Comparison of ENCODE assay signal across 21 cellular contexts in the genomic region with DNA sequence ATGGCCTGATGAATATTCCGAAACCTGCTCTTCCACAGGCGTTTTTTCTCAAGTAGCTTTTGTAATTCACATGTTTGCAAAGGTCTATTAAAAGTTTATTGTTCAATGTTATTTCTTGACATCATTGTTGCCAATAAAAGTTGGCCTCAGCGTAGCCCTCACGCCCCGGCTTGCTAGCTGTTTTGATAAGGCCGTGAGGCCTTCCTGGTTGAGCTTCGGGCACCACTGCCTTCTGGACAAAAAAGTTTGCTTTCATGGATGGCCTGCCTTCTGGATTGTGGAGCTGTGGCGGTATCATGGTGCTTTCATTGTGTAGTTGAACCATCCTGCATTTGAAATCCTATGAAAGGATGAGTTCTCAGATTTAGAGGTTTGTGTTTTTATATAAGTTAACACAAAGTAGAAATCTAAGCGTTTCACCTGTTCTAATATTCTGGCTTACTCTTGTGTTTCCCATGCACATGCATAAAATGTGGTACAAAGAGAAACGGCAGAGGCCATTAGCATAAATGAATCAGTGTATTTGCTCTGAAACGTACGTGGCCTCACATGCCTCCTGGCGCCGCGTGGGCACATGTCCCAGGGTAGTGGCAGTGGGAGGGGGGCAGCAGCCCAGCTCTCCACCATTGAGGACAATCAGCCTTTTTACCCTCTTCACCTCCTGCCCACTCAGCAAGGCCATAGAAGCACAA.
A peak's percentile ranks its signal among the peaks of the same experiment; 100 is the strongest.
DNase-seq lines count a peak whose midpoint lies in the region; ATAC-seq and TF ChIP-seq lines count a peak whose summit lies in the region.
"Had no signal": no experiment of that assay in that cellular context is flagged by ENCODE, and none has a peak within 500 bp of the region (broad histone marks: within the 10 kb centered on the region; RNA-seq: fewer than 3 reads in every experiment).

No MANE protein-coding gene starts in this region.

- H3K27ac ChIP-seq in breast epithelium = peak overlapping the region; percentile 42 to 50
- no peak overlapping the region for H3K27ac ChIP-seq in naive thymus-derived CD4-positive, alpha-beta T cell (ENCODE audit: low read depth, low read length)
- H3K27ac ChIP-seq: hepatocyte had no signal

- no peak overlapping the region for H3K27ac Mint-ChIP-seq in MCF 10A (ENCODE audit: low read depth, unreplicated experiment)
- peak overlapping the region; percentile 11 for H3K27ac Mint-ChIP-seq in activated naive CD8-positive, alpha-beta T cell treated with anti-CD3 and anti-CD28 coated beads, Interleukin-2, amount 50 U/mL, for 24 hours
- H3K27ac Mint-ChIP-seq in naive thymus-derived CD4-positive, alpha-beta T cell = peak overlapping the region; percentile 9 to 94 (median 76)
- H3K27ac Mint-ChIP-seq: T-helper 1 cell treated with Interleukin-12 subunit alpha and Interleukin-12 subunit beta and Interleukin-4 antibody, amounts not matched to agents 30 μg/mL and 1 μg/mL, for 36 hours had no signal

- H3K36me3 Mint-ChIP-seq in MCF 10A (ENCODE audit: insufficient read depth, unreplicated experiment) = peaks cover 7% of the 10 kb centered on the region
- peaks cover 83% of the 10 kb centered on the region for H3K36me3 Mint-ChIP-seq in activated naive CD8-positive, alpha-beta T cell treated with anti-CD3 and anti-CD28 coated beads, Interleukin-2, amount 50 U/mL, for 24 hours (ENCODE audit: low read depth)
- peaks cover 7 to 60% (median 38%) of the 10 kb centered on the region in 5 donors for H3K36me3 Mint-ChIP-seq in naive thymus-derived CD4-positive, alpha-beta T cell

- intact Hi-C loops in breast epithelium (cut with DNase I; ENCODE audit: low total_unique reads) (no loop called here), MCF 10A (cut with micrococcal nuclease) (no loop called here)
- intact Hi-C loops in naive thymus-derived CD4-positive, alpha-beta T cell (cut with micrococcal nuclease) = no loop called here

- no peak for ATAC-seq in activated naive CD8-positive, alpha-beta T cell treated with anti-CD3 and anti-CD28 coated beads, Interleukin-2, amount 50 U/mL, for 24 hours
- ATAC-seq in naive thymus-derived CD4-positive, alpha-beta T cell = no peak
- ATAC-seq in HG03571 (IDR thresholded peaks at IDR 0.05; ENCODE audit: unreplicated experiment) = no peak
- no peak for ATAC-seq in GM21381 (IDR thresholded peaks at IDR 0.05; ENCODE audit: unreplicated experiment)
- no peak for ATAC-seq in GM19467 (IDR thresholded peaks at IDR 0.05; ENCODE audit: unreplicated experiment)
- ATAC-seq: body of pancreas, HCT116, WTC11 had no signal

- H3K9me3 ChIP-seq in breast epithelium = no peaks in the 10 kb centered on the region
- no peaks in the 10 kb centered on the region for H3K9me3 ChIP-seq in naive thymus-derived CD4-positive, alpha-beta T cell (ENCODE audit: control insufficient read depth in 2 of 3, low read length in 3 of 3)
- H3K9me3 ChIP-seq: body of pancreas had no signal

- CTCF ChIA-PET in MCF 10A (lab: Yijun Ruan, JAX) = interaction anchor here (0.8 to 1.0 kb wide), 2 partner anchors 29 to 123 kb away, joined by 3 read pairs; no protein-coding TSS in a partner anchor
- CTCF ChIA-PET in naive thymus-derived CD4-positive, alpha-beta T cell (lab: Charles Lee) = interaction anchor here (0.7 to 1.0 kb wide), 2 partner anchors 75 to 78 kb away, joined by 3 to 6 read pairs; no protein-coding TSS in a partner anchor

- TF ChIP-seq CTCF in breast epithelium (IDR thresholded peaks at IDR 0.05) (no peak), MCF 10A (IDR thresholded peaks at IDR 0.05; ENCODE audit: unreplicated experiment) (no peak)

- BruUV-seq in MCF 10A (replicated peaks; lab: Mats Ljungman, UMichigan) = no TSS peak

- H3K27me3 Mint-ChIP-seq in MCF 10A (ENCODE audit: insufficient read depth, unreplicated experiment) = no peaks in the 10 kb centered on the region
- no peaks in the 10 kb centered on the region for H3K27me3 Mint-ChIP-seq in activated naive CD8-positive, alpha-beta T cell treated with anti-CD3 and anti-CD28 coated beads, Interleukin-2, amount 50 U/mL, for 24 hours
- H3K27me3 Mint-ChIP-seq in naive thymus-derived CD4-positive, alpha-beta T cell = no peaks in the 10 kb centered on the region
- H3K27me3 Mint-ChIP-seq: natural killer cell treated with Interleukin-12 subunit alpha and Interleukin-12 subunit beta and Interleukin-15 and Interleukin-18, amount 100 ng/mL, for 72 hours had no signal

- POLR2A ChIA-PET in MCF 10A (lab: Yijun Ruan, JAX) = no interaction called here
- POLR2A ChIA-PET in naive thymus-derived CD4-positive, alpha-beta T cell (lab: Charles Lee) = interaction anchor here (1.0 kb wide), 1 partner anchor 68 kb away, joined by 8 read pairs; no protein-coding TSS in a partner anchor

- H3K4me3 Mint-ChIP-seq in MCF 10A (ENCODE audit: unreplicated experiment) = no peak overlapping the region
- no peak overlapping the region for H3K4me3 Mint-ChIP-seq in activated naive CD8-positive, alpha-beta T cell treated with anti-CD3 and anti-CD28 coated beads, Interleukin-2, amount 50 U/mL, for 24 hours
- H3K4me3 Mint-ChIP-seq in naive thymus-derived CD4-positive, alpha-beta T cell = peak overlapping the region in 1 of 10 donors; percentile 21
- H3K4me3 Mint-ChIP-seq: natural killer cell treated with Interleukin-12 subunit alpha and Interleukin-12 subunit beta and Interleukin-15 and Interleukin-18, amount 100 ng/mL, for 72 hours; T-helper 1 cell treated with Interleukin-12 subunit alpha and Interleukin-12 subunit beta and Interleukin-4 antibody, amounts not matched to agents 30 μg/mL and 1 μg/mL, for 36 hours; WTC11 had no signal

- no peaks in the 10 kb centered on the region for H3K9me3 Mint-ChIP-seq in MCF 10A (ENCODE audit: unreplicated experiment)
- H3K9me3 Mint-ChIP-seq in activated naive CD8-positive, alpha-beta T cell treated with anti-CD3 and anti-CD28 coated beads, Interleukin-2, amount 50 U/mL, for 24 hours = peaks cover 6% of the 10 kb centered on the region
- no peaks in the 10 kb centered on the region for H3K9me3 Mint-ChIP-seq in naive thymus-derived CD4-positive, alpha-beta T cell
- H3K9me3 Mint-ChIP-seq: natural killer cell treated with Interleukin-12 subunit alpha and Interleukin-12 subunit beta and Interleukin-15 and Interleukin-18, amount 100 ng/mL, for 72 hours; T-helper 1 cell treated with Interleukin-12 subunit alpha and Interleukin-12 subunit beta and Interleukin-4 antibody, amounts not matched to agents 30 μg/mL and 1 μg/mL, for 36 hours; WTC11 had no signal

- DNase-seq in breast epithelium (ENCODE audit: low spot score in 2 of 2) (no peak), MCF 10A (ENCODE audit: unreplicated experiment) (no peak), NCI-H2227 (lab: John Stamatoyannopoulos, UW; ENCODE audit: unreplicated experiment) (no peak)
- no peak for DNase-seq in activated naive CD8-positive, alpha-beta T cell treated with anti-CD3 and anti-CD28 coated beads, Interleukin-2, amount 50 U/mL, for 24 hours
- no peak for DNase-seq in naive thymus-derived CD4-positive, alpha-beta T cell
- DNase-seq: activated gamma-delta T cell; body of pancreas; IMR-90; MM.1S; NCI-H1694 treated with DMSO at 0.1 percent for 48 hours; NCI-H2227 treated with DMSO at 0.1 percent for 48 hours; NCI-H82; stimulated activated CD4-positive, alpha-beta T cell treated with anti-CD3 and anti-CD28 coated beads, Interleukin-2, amount 100 ng/mL, for 24 hours had no signal

- H3K4me1 ChIP-seq in breast epithelium = no peaks in the 10 kb centered on the region
- peaks cover 42 to 52% of the 10 kb centered on the region in 2 donors for H3K4me1 ChIP-seq in naive thymus-derived CD4-positive, alpha-beta T cell (ENCODE audit: control insufficient read depth in 2 of 2, insufficient read depth in 2 of 2, low read length in 2 of 2)

- peaks cover 4% of the 10 kb centered on the region for H3K36me3 ChIP-seq in breast epithelium
- peaks cover 0 to 54% (median 6%) of the 10 kb centered on the region in 3 experiments for H3K36me3 ChIP-seq in naive thymus-derived CD4-positive, alpha-beta T cell (ENCODE audit: control insufficient read depth in 2 of 3, insufficient read depth in 3 of 3, low read length in 3 of 3)

- H3K4me1 Mint-ChIP-seq in MCF 10A (ENCODE audit: insufficient read depth, unreplicated experiment) = no peaks in the 10 kb centered on the region
- peaks cover 89% of the 10 kb centered on the region for H3K4me1 Mint-ChIP-seq in activated naive CD8-positive, alpha-beta T cell treated with anti-CD3 and anti-CD28 coated beads, Interleukin-2, amount 50 U/mL, for 24 hours
- peaks cover 43 to 96% (median 86%) of the 10 kb centered on the region in 7 donors for H3K4me1 Mint-ChIP-seq in naive thymus-derived CD4-positive, alpha-beta T cell

- no peaks in the 10 kb centered on the region for H3K27me3 ChIP-seq in breast epithelium
- H3K27me3 ChIP-seq in naive thymus-derived CD4-positive, alpha-beta T cell (ENCODE audit: control insufficient read depth in 2 of 2, insufficient read depth in 2 of 2, low read length in 2 of 2) = no peaks in the 10 kb centered on the region
- H3K27me3 ChIP-seq: body of pancreas, hepatocyte had no signal

- H3K4me3 ChIP-seq in breast epithelium = no peak overlapping the region
- no peak overlapping the region for H3K4me3 ChIP-seq in naive thymus-derived CD4-positive, alpha-beta T cell (ENCODE audit: low read length)
- H3K4me3 ChIP-seq: body of pancreas, hepatocyte had no signal

- no peak for TF ChIP-seq POLR2A in breast epithelium (IDR thresholded peaks at IDR 0.05)
